In genomic region chr20:44215125-44215524, GRCh38 we compare ENCODE assay signal across 8 cellular contexts. TPM values are rescaled to one million over a fixed set of nuclear protein-coding genes. Genes with fewer than 3 reads are reported as not detected.
DNase-seq lines count a peak whose midpoint lies in the region; ATAC-seq and TF ChIP-seq lines count a peak whose summit lies in the region.

No MANE protein-coding gene starts in this region.

- no peak overlapping the region for H3K27ac ChIP-seq in coronary artery

- in situ Hi-C loops in GM13976 (cut with MboI; ENCODE audit: low sequenced_read_pairs, unreplicated experiment), result loop anchor here (5.0 to 10.0 kb wide), 3 partner anchors 97 to 400 kb away; partner anchors contain the start of gene FITM2

- DNase-seq in A172 (ENCODE audit: low spot score) (peak; percentile 54), GM13976 (ENCODE audit: low spot score) (peak; percentile 53), NCI-H460 (ENCODE audit: extremely low read depth, low read depth) (peak; percentile 69), coronary artery (ENCODE audit: low spot score) (no peak), lung microvascular endothelial cell (ENCODE audit: low read depth in 2 of 2) (peak; percentile 74 to 75)
- peak; percentile 76 for DNase-seq in activated CD4-positive, alpha-beta T cell treated with anti-CD3 and anti-CD28 coated beads, Interleukin-2, amount 50 U/mL, for 1 hour
- peak; percentile 35 for DNase-seq in stimulated activated CD8-positive, alpha-beta memory T cell treated with anti-CD3 and anti-CD28 coated beads, Interleukin-15, amount 100 ng/mL, for 24 hours (ENCODE audit: low read depth)

- ATAC-seq in HG02623 (IDR thresholded peaks at IDR 0.05; ENCODE audit: unreplicated experiment), result no peak

- H3K4me3 ChIP-seq in coronary artery, result no peak overlapping the region

- peak; percentile 82 for TF ChIP-seq CTCF in GM13976 (IDR thresholded peaks at IDR 0.05; ENCODE audit: borderline replicate concordance, control extremely low read depth, extremely low read depth, insufficient read depth, missing control alignments)
- TF ChIP-seq CTCF in coronary artery (IDR thresholded peaks at IDR 0.05), result peak; percentile 60

RNA-seq across cellular contexts. Expression of gene OSER1, which starts 4.6 kb away (rescaled TPM):
- 61.7 and 69.9 TPM in 2 replicates for total RNA-seq in A172 (2014; rRNA removed; shearing (Covaris generic))
- 32.0 and 38.0 TPM in 2 replicates for total RNA-seq in NCI-H460 (2014; rRNA removed; shearing (Covaris generic))
- polyA plus RNA-seq in NCI-H460 (2014; cell fraction: nucleus; rRNA removed), result 28.7 and 39.8 TPM in 2 replicates
- 30.7 and 38.5 TPM in 2 replicates for total RNA-seq in lung microvascular endothelial cell

RNA-seq across cellular contexts. Expression of gene JPH2, which starts 28.1 kb away (rescaled TPM):
- 3.1 and 4.8 TPM in 2 replicates for total RNA-seq in A172 (2014; rRNA removed; shearing (Covaris generic))
- total RNA-seq in NCI-H460 (2014; rRNA removed; shearing (Covaris generic)), result 1.4 and 1.7 TPM in 2 replicates
- polyA plus RNA-seq in NCI-H460 (2014; cell fraction: nucleus; rRNA removed), result 0.91 and 1.7 TPM in 2 replicates
- total RNA-seq in lung microvascular endothelial cell, result under 0.01 TPM in 1 of 2 replicates, not detected in the other

RNA-seq across cellular contexts. Expression of gene GDAP1L1, which starts 32.0 kb away (rescaled TPM):
- total RNA-seq in A172 (2014; rRNA removed; shearing (Covaris generic)), result 0.19 TPM in 1 of 2 replicates, not detected in the other
- total RNA-seq in NCI-H460 (2014; rRNA removed; shearing (Covaris generic)), result not detected in 2 replicates
- polyA plus RNA-seq in NCI-H460 (2014; cell fraction: nucleus; rRNA removed), result 1.1 TPM in 1 of 2 replicates, not detected in the other
- total RNA-seq in lung microvascular endothelial cell, result not detected in 2 replicates
